Comparison of ENCODE assay signal across 22 cellular contexts in genomic region chr2:188308483-188308882, GRCh38. TPM values are rescaled to one million over a fixed set of nuclear protein-coding genes. Genes with fewer than 3 reads are reported as not detected.
"Had no signal": no experiment of that assay in that cellular context is flagged by ENCODE, and none has a peak within 500 bp of the region (broad histone marks: within the 10 kb centered on the region; RNA-seq: fewer than 3 reads in every experiment).

No MANE protein-coding gene starts in this region.

- H3K27me3 ChIP-seq: colonic mucosa, esophagus squamous epithelium, foreskin keratinocyte, right lobe of liver, spleen, tibial artery, upper lobe of left lung, uterus had no signal

- H3K9me3 ChIP-seq: colonic mucosa, esophagus squamous epithelium, prostate gland, right lobe of liver, tibial artery, upper lobe of left lung, uterus had no signal

- H3K9ac ChIP-seq: parathyroid adenoma had no signal

- DNase-seq: colonic mucosa; dermis blood vessel endothelial cell; esophagus squamous epithelium; left colon; left ventricle myocardium superior; mesendoderm; naive thymus-derived CD4-positive, alpha-beta T cell; right lobe of liver; spleen; stimulated activated CD4-positive, alpha-beta T cell treated with anti-CD3 and anti-CD28 coated beads, Interleukin-15, amount 100 ng/mL, for 24 hours; stimulated activated CD4-positive, alpha-beta T cell treated with anti-CD3 and anti-CD28 coated beads, Interleukin-1b, Interleukin-23, amount 100 ng/mL, for 48 hours; stimulated activated CD4-positive, alpha-beta T cell treated with anti-CD3 and anti-CD28 coated beads, Interleukin-4, amount 100 ng/mL, for 24 hours; tibial artery; upper lobe of left lung; uterus had no signal

- H3K36me3 ChIP-seq: colonic mucosa, esophagus squamous epithelium, prostate gland, right lobe of liver, spleen, tibial artery, upper lobe of left lung, uterus had no signal

- H3K27me3 Mint-ChIP-seq: naive thymus-derived CD4-positive, alpha-beta T cell; stimulated activated memory B cell treated with anti-CD40 and anti-IgM and Interleukin-4, amounts not matched to agents 10 μg/mL and 1 μg/mL and 100 μg/mL, for 72 hours; stimulated activated naive CD8-positive, alpha-beta T cell treated with anti-CD3 and anti-CD28 coated beads, Interleukin-15, Interleukin-2, amounts not matched to agents 100 ng/mL and 50 ng/mL, for 24 hours had no signal

- H3K4me3 Mint-ChIP-seq: naive thymus-derived CD4-positive, alpha-beta T cell; neural crest cell; stimulated activated memory B cell treated with anti-CD40 and anti-IgM and Interleukin-4, amounts not matched to agents 10 μg/mL and 1 μg/mL and 100 μg/mL, for 72 hours; stimulated activated naive CD8-positive, alpha-beta T cell treated with anti-CD3 and anti-CD28 coated beads, Interleukin-15, Interleukin-2, amounts not matched to agents 100 ng/mL and 50 ng/mL, for 24 hours had no signal

- H3K79me2 ChIP-seq: parathyroid adenoma had no signal

- ATAC-seq: left colon; left ventricle myocardium superior; naive thymus-derived CD4-positive, alpha-beta T cell; right lobe of liver; stimulated activated memory B cell treated with anti-CD40 and anti-IgM and Interleukin-4, amounts not matched to agents 10 μg/mL and 1 μg/mL and 100 μg/mL, for 72 hours had no signal

- H3K27ac ChIP-seq: colonic mucosa, esophagus squamous epithelium, foreskin keratinocyte, parathyroid adenoma, prostate gland, right lobe of liver, spleen, tibial artery, upper lobe of left lung, uterus had no signal

- H3K4me1 Mint-ChIP-seq: naive thymus-derived CD4-positive, alpha-beta T cell; stimulated activated memory B cell treated with anti-CD40 and anti-IgM and Interleukin-4, amounts not matched to agents 10 μg/mL and 1 μg/mL and 100 μg/mL, for 72 hours had no signal

- H3K4me1 ChIP-seq: colonic mucosa, esophagus squamous epithelium, foreskin keratinocyte, parathyroid adenoma, prostate gland, right lobe of liver, upper lobe of left lung had no signal

- H2AFZ ChIP-seq: parathyroid adenoma had no signal

- H3K4me3 ChIP-seq: colonic mucosa, esophagus squamous epithelium, lung, prostate gland, right lobe of liver, spleen, tibial artery, upper lobe of left lung, uterus had no signal

- H3K27ac Mint-ChIP-seq: naive thymus-derived CD4-positive, alpha-beta T cell; stimulated activated memory B cell treated with anti-CD40 and anti-IgM and Interleukin-4, amounts not matched to agents 10 μg/mL and 1 μg/mL and 100 μg/mL, for 72 hours; stimulated activated naive CD8-positive, alpha-beta T cell treated with anti-CD3 and anti-CD28 coated beads, Interleukin-15, Interleukin-2, amounts not matched to agents 100 ng/mL and 50 ng/mL, for 24 hours had no signal

- H3K36me3 Mint-ChIP-seq: naive thymus-derived CD4-positive, alpha-beta T cell; stimulated activated memory B cell treated with anti-CD40 and anti-IgM and Interleukin-4, amounts not matched to agents 10 μg/mL and 1 μg/mL and 100 μg/mL, for 72 hours had no signal

RNA-seq across cellular contexts. Expression of gene GULP1, which starts 16.8 kb away (rescaled TPM):
- total RNA-seq: naive thymus-derived CD4-positive, alpha-beta T cell had no signal
- polyA plus RNA-seq: naive thymus-derived CD4-positive, alpha-beta T cell had no signal
